ENCODE assay signal across 8 cellular contexts in the genomic region with DNA sequence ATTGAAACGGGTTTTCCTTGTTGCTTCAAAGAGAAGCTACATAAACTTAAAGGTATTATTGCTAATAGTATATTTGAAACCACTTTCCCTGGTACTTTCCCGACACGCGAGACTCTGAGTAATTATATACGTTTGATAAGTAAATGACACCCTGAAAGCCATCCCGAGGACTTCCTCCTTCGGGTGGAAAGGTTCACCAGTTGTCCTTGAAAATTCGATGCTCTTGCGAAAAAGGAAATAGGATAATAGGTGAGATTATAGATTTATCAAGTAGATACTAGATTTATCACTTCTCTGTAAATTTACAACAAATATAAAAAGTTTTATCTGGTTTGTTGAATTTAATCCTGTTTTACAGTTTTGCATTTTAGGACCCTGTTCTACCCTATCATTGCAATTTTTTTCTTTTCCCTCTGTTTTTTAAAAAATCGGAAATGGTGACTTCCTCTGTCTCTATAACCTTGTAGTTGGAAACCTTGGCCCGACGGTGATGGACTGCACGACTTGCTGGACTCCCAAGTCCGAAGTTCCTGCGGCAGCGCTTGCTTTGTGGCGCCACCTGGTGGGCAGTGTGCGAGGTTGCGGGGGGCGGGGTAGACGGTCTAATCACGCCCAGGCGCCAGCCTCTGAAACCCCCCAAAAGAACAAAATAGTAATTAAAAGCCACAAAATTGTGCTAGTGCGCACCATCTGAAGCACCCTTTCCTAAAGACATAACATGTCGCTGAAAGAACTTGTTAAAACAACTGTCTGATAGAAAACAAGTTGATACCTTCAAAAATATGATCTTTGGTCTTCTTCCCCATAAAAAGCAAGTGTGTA. TPM values are rescaled to one million over a fixed set of nuclear protein-coding genes. Genes with fewer than 3 reads are reported as not detected.
DNase-seq lines count a peak whose midpoint lies in the region; ATAC-seq, FAIRE-seq and TF ChIP-seq lines count a peak whose summit lies in the region.

No MANE protein-coding gene starts in this region.

- TF ChIP-seq CTCF in colonic mucosa (IDR thresholded peaks at IDR 0.05) (peak; percentile 89), HepG2 (CRISPR knock-in tag; IDR thresholded peaks at IDR 0.05) (peak; percentile 96)

- intact Hi-C loops in colonic mucosa (cut with DNase I) (loop anchor here (5.0 to 10.0 kb wide), 3 partner anchors 291 to 529 kb away; no protein-coding TSS in a partner anchor), HepG2 (cut with micrococcal nuclease; ENCODE audit: unreplicated experiment) (loop anchor here (1.0 to 10.0 kb wide), 8 partner anchors 19 to 1129 kb away; a partner anchor contains a TSS)

- peak; percentile 97 for TF ChIP-seq RAD21 in HepG2 (CRISPR knock-in tag; IDR thresholded peaks at IDR 0.05)

- no peaks in the 10 kb centered on the region for H3K79me2 ChIP-seq in HepG2 (ENCODE audit: insufficient read depth, low read length)

- H3K9ac ChIP-seq in colonic mucosa (ENCODE audit: low read depth in 2 of 2, low read length in 2 of 2) = no peak overlapping the region
- peak overlapping the region; percentile 47; the same call in 1 of the 2 replicates for H3K9ac ChIP-seq in HepG2 (ENCODE audit: insufficient read depth, low read depth, low read length)

- H3K4me2 ChIP-seq in HepG2 (ENCODE audit: low read depth, low read length) = peak overlapping the region; percentile 99

- POLR2A ChIA-PET in HepG2 (lab: Yijun Ruan, JAX) = interaction anchor here (0.6 to 2.8 kb wide), 24 partner anchors 7 to 502 kb away, joined by 3 to 42 read pairs (median 6); a partner anchor contains a TSS

- H3K36me3 ChIP-seq in colonic mucosa = no peaks in the 10 kb centered on the region
- no peaks in the 10 kb centered on the region for H3K36me3 ChIP-seq in HepG2 (replicated peaks in 1 of 2; ENCODE audit: control insufficient read depth in 1 of 2, insufficient read depth in 2 of 2, low read length in 2 of 2)

- CTCF ChIA-PET in HepG2 (lab: Yijun Ruan, JAX; ENCODE audit: low intra/inter-chr PET ratio, low total read pairs) = interaction anchor here (0.7 to 3.2 kb wide), 10 partner anchors 17 to 529 kb away, joined by 3 to 52 read pairs (median 3); a partner anchor contains a TSS

- peak overlapping the region; percentile 52 for H3K4me3 ChIP-seq in colonic mucosa
- H3K4me3 ChIP-seq in HepG2 (replicated peaks in 1 of 3; ENCODE audit: insufficient read depth in 1 of 3, low read depth in 2 of 3, low read length in 3 of 3) = peak overlapping the region; percentile 61 to 75 (median 65); a peak in 4 of 6 replicates

- in situ Hi-C loops in ACHN (cut with HindIII; ENCODE audit: low pct_ligation_motif_present, low pct_unique_long_range_greater_than_20kb, low sequenced_read_pairs) (loop anchor here (25.0 kb wide), 1 partner anchor 391 kb away; no protein-coding TSS in a partner anchor), HepG2 (cut with HindIII; ENCODE audit: extremely low pct_ligation_motif_present, low pct_unique_long_range_greater_than_20kb) (loop anchor here (5.0 to 10.0 kb wide), 2 partner anchors 106 to 309 kb away; a partner anchor contains a TSS)

- WGBS in HepG2 (ENCODE audit: low lambda C conversion rate) = 1% methylated on average over 25 of the region's 25 CpGs

- TF ChIP-seq EP300 in HepG2 (IDR thresholded peaks at IDR 0.05; ENCODE audit: low read depth in 2 of 2, low read length in 2 of 2) (0 out of 4 replicates have a peak, but pooled peaks have one; percentile 36 to 48), HepG2 (CRISPR knock-in tag; IDR thresholded peaks at IDR 0.05; ENCODE audit: borderline replicate concordance) (no peak)

- H2AFZ ChIP-seq in HepG2 (ENCODE audit: low read length) = peak overlapping the region; percentile 85

- H3K4me1 ChIP-seq in colonic mucosa = peaks cover 23% of the 10 kb centered on the region
- H3K4me1 ChIP-seq in HepG2 (ENCODE audit: insufficient read depth, low read length) = peaks cover 55% of the 10 kb centered on the region

- peaks cover 94% of the 10 kb centered on the region for H3K27me3 ChIP-seq in colonic mucosa
- peaks cover 4 to 27% of the 10 kb centered on the region in 2 experiments for H3K27me3 ChIP-seq in HepG2 (ENCODE audit: control insufficient read depth in 1 of 2, insufficient read depth in 2 of 2, low read length in 2 of 2)

- DNase-seq in ACHN (peak; percentile 90), GM12891 (ENCODE audit: insufficient read length, low spot score) (peak; percentile 63), NCI-H2171 treated with DMSO at 0.1 percent for 48 hours (lab: John Stamatoyannopoulos, UW) (peak; percentile 61), colonic mucosa (peak; percentile 91), HepG2 (ENCODE audit: low spot score) (peak; percentile 83)
- DNase-seq in activated CD4-positive, CD25-positive, alpha-beta regulatory T cell treated with anti-CD3 and anti-CD28 coated beads, Interleukin-2, amount 50 U/mL, for 16 hours (ENCODE audit: low read depth, low spot score) = peak; percentile 44
- peak; percentile 38 for DNase-seq in stimulated activated CD8-positive, alpha-beta memory T cell treated with anti-CD3 and anti-CD28 coated beads, Interleukin-15, amount 100 ng/mL, for 1 hour (ENCODE audit: low read depth)

- no peak overlapping the region for H3K27ac ChIP-seq in colonic mucosa
- no peak overlapping the region for H3K27ac ChIP-seq in HepG2 (ENCODE audit: extremely low read length, insufficient read depth, low read length)

- TF ChIP-seq POLR2A in GM12891 (IDR thresholded peaks at IDR 0.05; ENCODE audit: low read depth, low read length) (no peak), HepG2 (IDR thresholded peaks at IDR 0.05; ENCODE audit: insufficient read depth in 1 of 2, low read depth in 2 of 2, low read length in 2 of 2) (no peak)

- BruUV-seq in HepG2 (replicated peaks; lab: Mats Ljungman, UMichigan) = no TSS peak

- ATAC-seq in HepG2 = peak; percentile 9; the same call in 1 of the 3 replicates
- no peak for ATAC-seq in HG03460 (IDR thresholded peaks at IDR 0.05; ENCODE audit: unreplicated experiment)

- no peaks in the 10 kb centered on the region for H4K20me1 ChIP-seq in HepG2 (ENCODE audit: insufficient read depth, low read length)

- H3K9me3 ChIP-seq in colonic mucosa = no peaks in the 10 kb centered on the region
- H3K9me3 ChIP-seq in HepG2 (ENCODE audit: low read length) = no peaks in the 10 kb centered on the region

- FAIRE-seq in GM12891 (lab: Jason Lieb, UNC) (peak; percentile 86), HepG2 (lab: Jason Lieb, UNC) (peak; percentile 23)

TF ChIP-seq in HepG2, 621 proteins besides CTCF, POLR2A, EP300 and RAD21 (continues in another document):
- no peak for TF ChIP-seq ADNP (CRISPR knock-in tag; IDR thresholded peaks at IDR 0.05)

RNA-seq across cellular contexts. Expression of a gene that starts 1.0 kb away (rescaled TPM):
- polyA plus RNA-seq in GM12891 (2012; ENCODE audit: low read depth, missing spikeins) = 0.17 TPM
- total RNA-seq in colonic mucosa = not detected
- 0.15 TPM in 1 of 2 replicates, not detected in the other for total RNA-seq in HepG2 (2016; rRNA removed; fragmentation: Illumina TruSeq; extraction: Trizol)
- 0.09 TPM in 1 of 2 replicates, not detected in the other for total RNA-seq in HepG2 (2016; cell fraction: cytosol; rRNA removed; fragmentation: Illumina TruSeq; extraction: Trizol; ENCODE audit: low read depth)
- total RNA-seq in HepG2 (2016; cell fraction: insoluble cytoplasmic fraction; rRNA removed; fragmentation: Illumina TruSeq; extraction: Trizol) = 0.09 TPM in 1 of 2 replicates, not detected in the other
- 0.06 and 0.17 TPM in 2 replicates for total RNA-seq in HepG2 (2016; cell fraction: membrane; rRNA removed; fragmentation: Illumina TruSeq; extraction: Trizol)
- not detected in 2 replicates for total RNA-seq in HepG2 (2016; cell fraction: nucleus; rRNA removed; fragmentation: Illumina TruSeq; extraction: Trizol)
- polyA plus RNA-seq in HepG2 (2011; rRNA removed) = 0.07 TPM in 2 replicates
- 0.04 and 0.05 TPM in 2 replicates for polyA plus RNA-seq in HepG2 (2011; cell fraction: cytosol; rRNA removed)
- 0.29 and 0.59 TPM in 2 replicates for polyA plus RNA-seq in HepG2 (2011; cell fraction: nucleus; rRNA removed)
- 0.17 and 0.25 TPM in 2 replicates for polyA plus RNA-seq in HepG2 (2012)
- 0.07 and 0.12 TPM in 2 replicates for polyA plus RNA-seq in HepG2 (2016; cell fraction: cytosol; fragmentation: Illumina TruSeq; extraction: Trizol; ENCODE audit: low read depth)
- polyA plus RNA-seq in HepG2 (2016; cell fraction: insoluble cytoplasmic fraction; fragmentation: Illumina TruSeq; extraction: Trizol; ENCODE audit: low read depth) = 0.25 and 0.37 TPM in 2 replicates
- 0.21 and 0.24 TPM in 2 replicates for polyA plus RNA-seq in HepG2 (2016; cell fraction: membrane; fragmentation: Illumina TruSeq; extraction: Trizol; ENCODE audit: low read depth)
- 0.36 and 0.59 TPM in 2 replicates for polyA plus RNA-seq in HepG2 (2016; cell fraction: nucleus; fragmentation: Illumina TruSeq; extraction: Trizol; ENCODE audit: insufficient read depth, low read depth)
- polyA minus RNA-seq in HepG2 (2011; rRNA and poly(A)+ RNA removed; ENCODE audit: low replicate concordance) = 0.07 and 0.10 TPM in 2 replicates
- 0.20 and 0.44 TPM in 2 replicates for polyA minus RNA-seq in HepG2 (2011; cell fraction: cytosol; rRNA and poly(A)+ RNA removed)
- not detected in 2 replicates for polyA minus RNA-seq in HepG2 (2011; cell fraction: nucleus; rRNA and poly(A)+ RNA removed)

RNA-seq across cellular contexts. Expression of a gene that starts 18.4 kb away (rescaled TPM):
- 0.18 TPM for polyA plus RNA-seq in GM12891 (2012; ENCODE audit: low read depth, missing spikeins)
- total RNA-seq in colonic mucosa = under 1 TPM in 1 of 2 donors, not detected in 1; 0.19 TPM
- 0.18 TPM in 1 of 2 replicates, not detected in the other for total RNA-seq in HepG2 (2016; rRNA removed; fragmentation: Illumina TruSeq; extraction: Trizol)
- total RNA-seq in HepG2 (2016; cell fraction: cytosol; rRNA removed; fragmentation: Illumina TruSeq; extraction: Trizol; ENCODE audit: low read depth) = not detected in 2 replicates
- total RNA-seq in HepG2 (2016; cell fraction: insoluble cytoplasmic fraction; rRNA removed; fragmentation: Illumina TruSeq; extraction: Trizol) = 0.13 and 0.52 TPM in 2 replicates
- total RNA-seq in HepG2 (2016; cell fraction: membrane; rRNA removed; fragmentation: Illumina TruSeq; extraction: Trizol) = 0.09 TPM in 1 of 2 replicates, not detected in the other
- total RNA-seq in HepG2 (2016; cell fraction: nucleus; rRNA removed; fragmentation: Illumina TruSeq; extraction: Trizol) = 0.25 and 0.37 TPM in 2 replicates
- polyA plus RNA-seq in HepG2 (2011; rRNA removed) = 0.69 and 0.86 TPM in 2 replicates
- 0.40 and 0.47 TPM in 2 replicates for polyA plus RNA-seq in HepG2 (2011; cell fraction: cytosol; rRNA removed)
- polyA plus RNA-seq in HepG2 (2011; cell fraction: nucleus; rRNA removed) = 3.0 and 3.7 TPM in 2 replicates
- 0.32 and 0.51 TPM in 2 replicates for polyA plus RNA-seq in HepG2 (2012)
- polyA plus RNA-seq in HepG2 (2016; cell fraction: cytosol; fragmentation: Illumina TruSeq; extraction: Trizol; ENCODE audit: low read depth) = 0.19 TPM in 1 of 2 replicates, not detected in the other
- polyA plus RNA-seq in HepG2 (2016; cell fraction: insoluble cytoplasmic fraction; fragmentation: Illumina TruSeq; extraction: Trizol; ENCODE audit: low read depth) = 0.27 and 0.41 TPM in 2 replicates
- 0.09 and 0.16 TPM in 2 replicates for polyA plus RNA-seq in HepG2 (2016; cell fraction: membrane; fragmentation: Illumina TruSeq; extraction: Trizol; ENCODE audit: low read depth)
- polyA plus RNA-seq in HepG2 (2016; cell fraction: nucleus; fragmentation: Illumina TruSeq; extraction: Trizol; ENCODE audit: insufficient read depth, low read depth) = 0.94 TPM in 1 of 2 replicates, not detected in the other
- polyA minus RNA-seq in HepG2 (2011; rRNA and poly(A)+ RNA removed; ENCODE audit: low replicate concordance) = 0.89 and 1.8 TPM in 2 replicates
- 0.40 and 1.1 TPM in 2 replicates for polyA minus RNA-seq in HepG2 (2011; cell fraction: cytosol; rRNA and poly(A)+ RNA removed)
- polyA minus RNA-seq in HepG2 (2011; cell fraction: nucleus; rRNA and poly(A)+ RNA removed) = 1.8 and 2.2 TPM in 2 replicates

Comparison
In these comparisons a context has a peak if more than half of its experiments do, and no peak if none do; other contexts are left out.
1. DNase-seq: peak in every context shown above with its lines; median percentile 91 in colonic mucosa; 90 in ACHN; 83 in HepG2; 63 in GM12891; 61 in NCI-H2171 treated with DMSO at 0.1 percent for 48 hours; 44 in activated CD4-positive, CD25-positive, alpha-beta regulatory T cell treated with anti-CD3 and anti-CD28 coated beads, Interleukin-2, amount 50 U/mL, for 16 hours; 38 in stimulated activated CD8-positive, alpha-beta memory T cell treated with anti-CD3 and anti-CD28 coated beads, Interleukin-15, amount 100 ng/mL, for 1 hour.